ENCODE assay signal across 13 cellular contexts in the genomic region with DNA sequence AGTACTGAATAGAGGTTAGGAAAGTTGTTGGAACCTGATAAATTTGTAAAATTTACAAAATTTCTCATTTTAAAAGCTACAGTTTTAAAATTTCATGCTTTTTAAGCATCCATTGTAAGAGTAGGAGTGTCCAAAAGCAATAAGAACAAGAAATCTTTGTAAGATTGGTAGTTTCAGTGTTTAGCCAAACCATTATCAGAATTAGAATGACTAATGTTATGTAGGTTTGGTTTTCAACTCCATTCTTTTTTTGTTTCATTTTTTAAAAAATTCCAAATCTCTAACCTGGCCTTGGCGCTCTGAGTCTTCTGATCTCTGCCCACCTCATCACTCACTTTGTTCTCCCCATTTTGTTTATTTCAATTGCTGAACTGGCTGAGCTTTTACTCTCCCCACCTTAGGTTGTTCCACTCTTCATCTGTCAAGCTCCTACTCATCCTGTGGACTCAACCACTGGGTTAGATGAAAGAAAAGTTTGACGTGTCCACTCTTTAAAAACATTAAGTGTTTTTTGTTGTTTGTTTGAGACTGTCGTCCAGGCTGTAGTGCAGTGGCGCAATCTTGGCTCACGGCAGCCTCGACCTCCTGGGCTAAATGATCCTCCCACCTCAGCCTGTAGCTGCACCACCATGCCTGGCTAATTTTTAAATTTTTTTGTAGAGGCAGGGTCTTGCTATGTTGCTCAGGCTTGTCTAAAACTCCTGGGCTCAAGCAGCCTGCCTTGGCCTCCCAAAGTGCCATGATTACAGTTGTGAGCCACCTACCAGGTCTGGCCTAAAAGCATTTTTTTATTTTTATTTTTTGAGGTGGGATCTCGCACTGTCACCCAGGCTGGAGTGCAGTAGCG. TPM values are rescaled to one million over a fixed set of nuclear protein-coding genes. Genes with fewer than 3 reads are reported as not detected.
A peak's percentile ranks its signal among the peaks of the same experiment; 100 is the strongest.
DNase-seq lines count a peak whose midpoint lies in the region; ATAC-seq and TF ChIP-seq lines count a peak whose summit lies in the region.
"Had no signal": no experiment of that assay in that cellular context is flagged by ENCODE, and none has a peak within 500 bp of the region (broad histone marks: within the 10 kb centered on the region; RNA-seq: fewer than 3 reads in every experiment).

No MANE protein-coding gene starts in this region.

- H3K4me3 Mint-ChIP-seq in activated CD8-positive, alpha-beta memory T cell treated with anti-CD3 and anti-CD28 coated beads, Interleukin-2, amount 10 ng/mL, durations not matched to agents 7 days and 5 days, result no peak overlapping the region
- H3K4me3 Mint-ChIP-seq in activated naive CD8-positive, alpha-beta T cell treated with anti-CD3 and anti-CD28 coated beads, Interleukin-2, amount 10 ng/mL, durations not matched to agents 7 days and 5 days, result no peak overlapping the region

- H2AFZ ChIP-seq in OCI-LY7 (ENCODE audit: low read length), result no peak overlapping the region

- H3K27ac ChIP-seq in OCI-LY7 (ENCODE audit: low read depth, low read length, poor library complexity, severe bottlenecking), result no peak overlapping the region

- ATAC-seq in activated CD8-positive, alpha-beta memory T cell treated with anti-CD3 and anti-CD28 coated beads, Interleukin-2, amount 10 ng/mL, durations not matched to agents 7 days and 5 days, result peak; percentile 54
- ATAC-seq in activated naive CD8-positive, alpha-beta T cell treated with anti-CD3 and anti-CD28 coated beads, Interleukin-2, amount 10 ng/mL, durations not matched to agents 7 days and 5 days (ENCODE audit: low read depth), result no peak
- ATAC-seq in left lobe of liver, result peak; percentile 62
- ATAC-seq in stimulated activated naive CD8-positive, alpha-beta T cell treated with anti-CD3 and anti-CD28 coated beads, Interleukin-15, Interleukin-2, amounts not matched to agents 100 U/mL and 50 U/mL, for 24 hours, result peak; percentile 61

- H3K27ac Mint-ChIP-seq in activated CD8-positive, alpha-beta memory T cell treated with anti-CD3 and anti-CD28 coated beads, Interleukin-2, amount 10 ng/mL, durations not matched to agents 7 days and 5 days, result peak overlapping the region; percentile 71
- peak overlapping the region; percentile 4 for H3K27ac Mint-ChIP-seq in activated naive CD8-positive, alpha-beta T cell treated with anti-CD3 and anti-CD28 coated beads, Interleukin-2, amount 10 ng/mL, durations not matched to agents 7 days and 5 days

- CTCF ChIA-PET in activated CD8-positive, alpha-beta memory T cell treated with anti-CD3 and anti-CD28 coated beads, Interleukin-2, amount 10 ng/mL, durations not matched to agents 7 days and 5 days (lab: Charles Lee), result interaction anchor here (1.0 to 1.9 kb wide), 5 partner anchors 9 to 184 kb away, joined by 3 to 7 read pairs (median 5); no protein-coding TSS in a partner anchor
- CTCF ChIA-PET in OCI-LY7 (lab: Charles Lee; ENCODE audit: unreplicated experiment), result no interaction called here

- no peak for DNase-seq in activated CD8-positive, alpha-beta memory T cell treated with anti-CD3 and anti-CD28 coated beads, Interleukin-2, amount 10 ng/mL, durations not matched to agents 7 days and 5 days
- no peak for DNase-seq in activated CD8-positive, alpha-beta memory T cell treated with anti-CD3 and anti-CD28 coated beads, Interleukin-2, amount 50 U/mL, for 4 hours
- DNase-seq in activated naive CD8-positive, alpha-beta T cell treated with anti-CD3 and anti-CD28 coated beads, Interleukin-2, amount 10 ng/mL, durations not matched to agents 7 days and 5 days, result no peak
- DNase-seq in left lobe of liver (ENCODE audit: low spot score) (no peak), 8988T (no peak), GDM1 (lab: John Stamatoyannopoulos, UW) (no peak), OCI-LY7 (ENCODE audit: low spot score) (no peak)
- no peak for DNase-seq in stimulated activated naive CD8-positive, alpha-beta T cell treated with anti-CD3 and anti-CD28 coated beads, Interleukin-15, Interleukin-2, amounts not matched to agents 100 U/mL and 50 U/mL, for 24 hours
- DNase-seq: central memory CD4-positive, alpha-beta T cell; heart right ventricle; NCI-H2029; SIG-M5; stimulated activated CD4-positive, alpha-beta T cell treated with anti-CD3 and anti-CD28 coated beads, Interleukin-2, amount 100 ng/mL, for 24 hours had no signal

- no TSS peak for BruUV-seq in OCI-LY7 (replicated peaks; lab: Mats Ljungman, UMichigan)

- H3K4me3 ChIP-seq in OCI-LY7 (ENCODE audit: low read depth, low read length, poor library complexity, severe bottlenecking), result no peak overlapping the region
- H3K4me3 ChIP-seq: heart right ventricle had no signal

- peaks cover 99% of the 10 kb centered on the region for H3K79me2 ChIP-seq in OCI-LY7 (ENCODE audit: insufficient read depth, low read depth, low read length)

- H3K27me3 Mint-ChIP-seq in activated CD8-positive, alpha-beta memory T cell treated with anti-CD3 and anti-CD28 coated beads, Interleukin-2, amount 10 ng/mL, durations not matched to agents 7 days and 5 days, result no peaks in the 10 kb centered on the region
- no peaks in the 10 kb centered on the region for H3K27me3 Mint-ChIP-seq in activated naive CD8-positive, alpha-beta T cell treated with anti-CD3 and anti-CD28 coated beads, Interleukin-2, amount 10 ng/mL, durations not matched to agents 7 days and 5 days

- peaks cover 29% of the 10 kb centered on the region; the same call in 1 of the 2 replicates for H4K20me1 ChIP-seq in OCI-LY7 (ENCODE audit: insufficient read depth, low read length)

- TF ChIP-seq CTCF in OCI-LY7 (conservative IDR thresholded peaks at IDR 0.05; ENCODE audit: low read length), result no peak

- H3K36me3 Mint-ChIP-seq in activated CD8-positive, alpha-beta memory T cell treated with anti-CD3 and anti-CD28 coated beads, Interleukin-2, amount 10 ng/mL, durations not matched to agents 7 days and 5 days, result peaks cover 29% of the 10 kb centered on the region
- H3K36me3 Mint-ChIP-seq in activated naive CD8-positive, alpha-beta T cell treated with anti-CD3 and anti-CD28 coated beads, Interleukin-2, amount 10 ng/mL, durations not matched to agents 7 days and 5 days, result peaks cover 27% of the 10 kb centered on the region

- intact Hi-C loops in OCI-LY7 (cut with micrococcal nuclease; ENCODE audit: unreplicated experiment), result no loop called here

- peaks cover 43% of the 10 kb centered on the region for H3K4me1 Mint-ChIP-seq in activated CD8-positive, alpha-beta memory T cell treated with anti-CD3 and anti-CD28 coated beads, Interleukin-2, amount 10 ng/mL, durations not matched to agents 7 days and 5 days
- peaks cover 21% of the 10 kb centered on the region for H3K4me1 Mint-ChIP-seq in activated naive CD8-positive, alpha-beta T cell treated with anti-CD3 and anti-CD28 coated beads, Interleukin-2, amount 10 ng/mL, durations not matched to agents 7 days and 5 days

- peaks cover 66% of the 10 kb centered on the region for H3K36me3 ChIP-seq in OCI-LY7 (ENCODE audit: insufficient read depth, low read length)

- peaks cover 2% of the 10 kb centered on the region for H3K9me3 Mint-ChIP-seq in activated CD8-positive, alpha-beta memory T cell treated with anti-CD3 and anti-CD28 coated beads, Interleukin-2, amount 10 ng/mL, durations not matched to agents 7 days and 5 days (ENCODE audit: low read depth)
- peaks cover 2% of the 10 kb centered on the region for H3K9me3 Mint-ChIP-seq in activated naive CD8-positive, alpha-beta T cell treated with anti-CD3 and anti-CD28 coated beads, Interleukin-2, amount 10 ng/mL, durations not matched to agents 7 days and 5 days

- no peaks in the 10 kb centered on the region for H3K9me2 ChIP-seq in OCI-LY7 (ENCODE audit: insufficient read depth, low read length)

- H3K4me1 ChIP-seq in OCI-LY7 (ENCODE audit: insufficient read depth, low read length, poor library complexity, severe bottlenecking), result no peaks in the 10 kb centered on the region

- POLR2A ChIA-PET in activated naive CD8-positive, alpha-beta T cell treated with anti-CD3 and anti-CD28 coated beads, Interleukin-2, amount 10 ng/mL, durations not matched to agents 7 days and 5 days (lab: Charles Lee), result interaction anchor here (0.7 kb wide), 1 partner anchor 13 kb away, joined by 3 read pairs; no protein-coding TSS in a partner anchor
- POLR2A ChIA-PET in OCI-LY7 (lab: Charles Lee), result no interaction called here

- no peak overlapping the region for H3K4me2 ChIP-seq in OCI-LY7 (ENCODE audit: low read length)

- H3K9me3 ChIP-seq in OCI-LY7 (ENCODE audit: low read length), result no peaks in the 10 kb centered on the region
- H3K9me3 ChIP-seq: heart right ventricle had no signal

RNA-seq across cellular contexts. Expression of a gene that starts 14.0 kb away (rescaled TPM):
- 10 to 100 TPM; 61.1 to 61.9 TPM for total RNA-seq in activated CD8-positive, alpha-beta memory T cell treated with anti-CD3 and anti-CD28 coated beads, Interleukin-2, amount 10 ng/mL, durations not matched to agents 7 days and 5 days
- 10 to 100 TPM; 82.9 to 85.4 TPM for total RNA-seq in activated naive CD8-positive, alpha-beta T cell treated with anti-CD3 and anti-CD28 coated beads, Interleukin-2, amount 10 ng/mL, durations not matched to agents 7 days and 5 days
- total RNA-seq in left lobe of liver (24.4 TPM), OCI-LY7 (2022) (101 and 108 TPM in 2 replicates)
- 45.4 and 46.2 TPM in 2 replicates for total RNA-seq in OCI-LY7 (2014; rRNA removed; shearing (Covaris generic))
